Comparison of ENCODE assay signal across 1 cellular context in the genomic region with DNA sequence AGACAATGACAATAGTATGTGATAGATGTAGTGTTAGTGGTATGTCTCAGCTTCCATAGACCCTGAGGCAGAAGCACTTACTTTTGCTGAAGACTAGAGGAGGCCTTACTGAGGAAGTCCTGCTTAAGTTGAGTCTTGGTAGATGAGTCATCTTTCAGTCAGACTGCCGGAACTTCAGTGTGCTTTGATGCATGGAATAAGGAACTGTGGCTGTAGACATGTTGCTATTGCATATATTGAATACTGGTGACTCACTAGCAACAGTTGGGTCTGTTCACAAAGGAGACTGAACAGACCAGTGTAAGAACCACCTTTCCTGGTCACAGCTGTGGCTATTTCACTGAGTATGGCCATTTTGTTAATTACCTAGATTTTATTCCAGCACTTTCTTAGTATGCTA.
A peak's percentile ranks its signal among the peaks of the same experiment; 100 is the strongest.
TF ChIP-seq lines count a peak whose summit lies in the region.

No MANE protein-coding gene starts in this region.

TF ChIP-seq in GM12878, 131 proteins besides CTCF, POLR2A, EP300 and RAD21 (continued from another document):
- TF ChIP-seq, protein P1, sequence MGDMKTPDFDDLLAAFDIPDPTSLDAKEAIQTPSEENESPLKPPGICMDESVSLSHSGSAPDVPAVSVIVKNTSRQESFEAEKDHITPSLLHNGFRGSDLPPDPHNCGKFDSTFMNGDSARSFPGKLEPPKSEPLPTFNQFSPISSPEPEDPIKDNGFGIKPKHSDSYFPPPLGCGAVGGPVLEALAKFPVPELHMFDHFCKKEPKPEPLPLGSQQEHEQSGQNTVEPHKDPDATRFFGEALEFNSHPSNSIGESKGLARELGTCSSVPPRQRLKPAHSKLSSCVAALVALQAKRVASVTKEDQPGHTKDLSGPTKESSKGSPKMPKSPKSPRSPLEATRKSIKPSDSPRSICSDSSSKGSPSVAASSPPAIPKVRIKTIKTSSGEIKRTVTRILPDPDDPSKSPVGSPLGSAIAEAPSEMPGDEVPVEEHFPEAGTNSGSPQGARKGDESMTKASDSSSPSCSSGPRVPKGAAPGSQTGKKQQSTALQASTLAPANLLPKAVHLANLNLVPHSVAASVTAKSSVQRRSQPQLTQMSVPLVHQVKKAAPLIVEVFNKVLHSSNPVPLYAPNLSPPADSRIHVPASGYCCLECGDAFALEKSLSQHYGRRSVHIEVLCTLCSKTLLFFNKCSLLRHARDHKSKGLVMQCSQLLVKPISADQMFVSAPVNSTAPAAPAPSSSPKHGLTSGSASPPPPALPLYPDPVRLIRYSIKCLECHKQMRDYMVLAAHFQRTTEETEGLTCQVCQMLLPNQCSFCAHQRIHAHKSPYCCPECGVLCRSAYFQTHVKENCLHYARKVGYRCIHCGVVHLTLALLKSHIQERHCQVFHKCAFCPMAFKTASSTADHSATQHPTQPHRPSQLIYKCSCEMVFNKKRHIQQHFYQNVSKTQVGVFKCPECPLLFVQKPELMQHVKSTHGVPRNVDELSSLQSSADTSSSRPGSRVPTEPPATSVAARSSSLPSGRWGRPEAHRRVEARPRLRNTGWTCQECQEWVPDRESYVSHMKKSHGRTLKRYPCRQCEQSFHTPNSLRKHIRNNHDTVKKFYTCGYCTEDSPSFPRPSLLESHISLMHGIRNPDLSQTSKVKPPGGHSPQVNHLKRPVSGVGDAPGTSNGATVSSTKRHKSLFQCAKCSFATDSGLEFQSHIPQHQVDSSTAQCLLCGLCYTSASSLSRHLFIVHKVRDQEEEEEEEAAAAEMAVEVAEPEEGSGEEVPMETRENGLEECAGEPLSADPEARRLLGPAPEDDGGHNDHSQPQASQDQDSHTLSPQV (IDR thresholded peaks at IDR 0.05), result no peak
- TF ChIP-seq WRNIP1 (IDR thresholded peaks at IDR 0.05; ENCODE audit: borderline replicate concordance, low read depth, low read length) (no peak), POU2F2 (IDR thresholded peaks at IDR 0.05; ENCODE audit: borderline replicate concordance, low read depth, low read length) (no peak), TAF1 (IDR thresholded peaks at IDR 0.05; ENCODE audit: borderline replicate concordance, low read depth, low read length) (0 out of 2 replicates have a peak, but pooled peaks have one; percentile 21), POLR2AphosphoS5 (IDR thresholded peaks at IDR 0.05; ENCODE audit: low read length) (no peak), ATF7 (IDR thresholded peaks at IDR 0.05; ENCODE audit: low read depth) (peak; percentile 23; the same call in 1 of the 2 replicates)
